ENCODE assay signal across 1 cellular context in genomic region chr18:13369353-13369752, GRCh38.
TF ChIP-seq lines count a peak whose summit lies in the region.

No MANE protein-coding gene starts in this region.

TF ChIP-seq in A549, 52 proteins besides CTCF, POLR2A, EP300 and RAD21 (continued from another document):
- no peak for TF ChIP-seq TP53 (CRISPR knock-in tag; IDR thresholded peaks at IDR 0.05)
- TF ChIP-seq ZSCAN20 (CRISPR knock-in tag; IDR thresholded peaks at IDR 0.05), result no peak
- no peak for TF ChIP-seq ELK1 (IDR thresholded peaks at IDR 0.05; ENCODE audit: low read depth, low read length)
- no peak for TF ChIP-seq NR3C1 (IDR thresholded peaks at IDR 0.05)
- TF ChIP-seq REST (IDR thresholded peaks at IDR 0.05), result no peak
- TF ChIP-seq FOSB (CRISPR knock-in tag; IDR thresholded peaks at IDR 0.05), result no peak
- no peak for TF ChIP-seq USF2 (IDR thresholded peaks at IDR 0.05)
- TF ChIP-seq ESRRA (IDR thresholded peaks at IDR 0.05; ENCODE audit: borderline replicate concordance, low read length), result no peak
TF ChIP-seq in A549: peak in this region for 0.
